In the genomic region with DNA sequence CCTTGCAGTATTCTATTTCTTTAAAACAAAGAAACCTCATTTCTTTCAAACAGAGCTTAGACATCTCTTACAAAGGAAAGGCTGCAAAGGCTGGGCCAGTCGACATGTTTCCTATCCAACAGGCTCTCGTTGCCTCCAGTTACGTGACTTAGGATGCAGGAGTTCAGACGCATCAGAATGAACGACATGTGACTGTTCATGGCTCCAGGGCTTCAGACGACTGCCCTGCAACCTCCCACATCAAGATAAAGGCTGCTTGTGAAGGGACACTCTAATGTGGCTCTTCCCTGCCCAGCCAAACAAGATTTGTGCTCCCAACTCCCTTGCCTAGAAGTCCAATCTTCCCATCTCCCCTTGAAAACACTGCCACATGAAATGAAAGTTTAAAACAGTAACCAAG, we compare ENCODE assay signal across 19 cellular contexts.
"Had no signal": no experiment of that assay in that cellular context is flagged by ENCODE, and none has a peak within 500 bp of the region (broad histone marks: within the 10 kb centered on the region; RNA-seq: fewer than 3 reads in every experiment).

No MANE protein-coding gene starts in this region.

- H3K27ac ChIP-seq: body of pancreas, foreskin keratinocyte, prostate gland had no signal

- ATAC-seq: activated T-cell treated with anti-CD3 and anti-CD28 coated beads, Interleukin-2, amount 50 U/mL, for 72 hours; body of pancreas; foreskin keratinocyte; naive thymus-derived CD4-positive, alpha-beta T cell; stimulated activated naive CD8-positive, alpha-beta T cell treated with anti-CD3 and anti-CD28 coated beads, Interleukin-15, amount 100 ng/mL, for 72 hours had no signal

- H3K4me3 ChIP-seq: body of pancreas, prostate gland, transverse colon had no signal

- H3K27me3 ChIP-seq: body of pancreas, foreskin keratinocyte, transverse colon had no signal

- H3K4me1 ChIP-seq: prostate gland had no signal

- H3K9me3 ChIP-seq: body of pancreas, prostate gland, transverse colon had no signal

- DNase-seq: activated CD4-positive, alpha-beta T cell treated with anti-CD3 and anti-CD28 coated beads for 4 hours; activated CD4-positive, alpha-beta T cell treated with anti-CD3 and anti-CD28 coated beads, Interleukin-2, amount 50 U/mL, for 48 hours; activated CD4-positive, CD25-positive, alpha-beta regulatory T cell; activated effector memory CD4-positive, alpha-beta T cell treated with anti-CD3 and anti-CD28 coated beads, Interleukin-2, amount 50 U/mL, for 16 hours; activated naive CD4-positive, alpha-beta T cell treated with anti-CD3 and anti-CD28 coated beads, Interleukin-2, amount 10 ng/mL, durations not matched to agents 7 days and 5 days; activated T-cell treated with anti-CD3 and anti-CD28 coated beads, Interleukin-2, amount 50 U/mL, for 72 hours; amygdala; body of pancreas; effector CD8-positive, alpha-beta T cell; foreskin keratinocyte; glutamatergic neuron; hippocampal formation; mesendoderm; naive thymus-derived CD4-positive, alpha-beta T cell; stimulated activated CD4-positive, alpha-beta T cell treated with anti-CD3 and anti-CD28 coated beads, Interleukin-4, amount 100 ng/mL, for 4 hours; stimulated activated naive CD8-positive, alpha-beta T cell treated with anti-CD3 and anti-CD28 coated beads, Interleukin-15, amount 100 ng/mL, for 72 hours; T1000; transverse colon had no signal

- H3K36me3 ChIP-seq: prostate gland, transverse colon had no signal
